29 cellular contexts compared by ENCODE assay signal in the genomic region with DNA sequence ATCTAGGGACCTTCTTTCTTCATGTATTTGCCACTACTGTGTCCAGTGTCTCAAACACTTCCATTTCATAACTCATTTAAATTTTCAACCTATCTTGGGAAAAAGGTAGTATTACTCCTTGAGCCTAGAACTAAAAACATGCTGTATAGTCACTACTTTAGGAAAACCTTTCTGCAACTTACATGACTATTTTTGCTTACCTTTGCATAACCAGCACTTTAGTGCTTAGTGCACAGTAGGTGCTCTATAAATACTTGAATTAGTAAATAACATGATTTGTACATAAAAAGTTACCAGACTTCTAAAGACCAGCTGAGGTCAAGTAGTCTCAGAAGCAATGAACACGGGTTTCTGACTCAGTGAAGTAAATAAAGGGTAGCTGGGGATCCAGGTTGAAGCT.
"Had no signal": no experiment of that assay in that cellular context is flagged by ENCODE, and none has a peak within 500 bp of the region (broad histone marks: within the 10 kb centered on the region; RNA-seq: fewer than 3 reads in every experiment).

No MANE protein-coding gene starts in this region.

- H3K4me1 Mint-ChIP-seq: memory B cell; stimulated activated memory B cell treated with anti-CD40 and anti-IgM and Interleukin-4, amounts not matched to agents 10 μg/mL and 1 μg/mL and 100 μg/mL, for 72 hours had no signal

- H3K27ac ChIP-seq: colonic mucosa, esophagus muscularis mucosa, foreskin keratinocyte, gastroesophageal sphincter, heart left ventricle, hepatocyte, neutrophil, parathyroid adenoma, thoracic aorta, tibial nerve, upper lobe of left lung had no signal

- H3K27me3 Mint-ChIP-seq: dendritic cell treated with granulocyte-macrophage colony-stimulating factor and Interleukin-4, amounts not matched to agents 40 ng/mL and 50 ng/mL, for 4 days; memory B cell; natural killer cell treated with Interleukin-12 subunit alpha and Interleukin-12 subunit beta and Interleukin-15 and Interleukin-18, amount 100 ng/mL, for 72 hours; progenitor cell of endocrine pancreas; stimulated activated memory B cell treated with anti-CD40 and anti-IgM and Interleukin-4, amounts not matched to agents 10 μg/mL and 1 μg/mL and 100 μg/mL, for 72 hours; stimulated activated naive CD8-positive, alpha-beta T cell treated with anti-CD3 and anti-CD28 coated beads, Interleukin-15, Interleukin-2, amounts not matched to agents 100 ng/mL and 50 ng/mL, for 24 hours had no signal

- H3K79me2 ChIP-seq: hepatocyte, parathyroid adenoma had no signal

- H3K4me3 ChIP-seq: colonic mucosa, esophagus muscularis mucosa, gastroesophageal sphincter, heart left ventricle, hepatocyte, lung, smooth muscle cell, thoracic aorta, tibial nerve, upper lobe of left lung had no signal

- H3K9ac ChIP-seq: parathyroid adenoma had no signal

- FAIRE-seq: endothelial cell of umbilical vein, kidney, urothelium cell line had no signal

- H2AFZ ChIP-seq: hepatocyte, parathyroid adenoma had no signal

- H3K9me3 Mint-ChIP-seq: dendritic cell treated with granulocyte-macrophage colony-stimulating factor and Interleukin-4, amounts not matched to agents 40 ng/mL and 50 ng/mL, for 4 days; memory B cell; natural killer cell treated with Interleukin-12 subunit alpha and Interleukin-12 subunit beta and Interleukin-15 and Interleukin-18, amount 100 ng/mL, for 72 hours; stimulated activated memory B cell treated with anti-CD40 and anti-IgM and Interleukin-4, amounts not matched to agents 10 μg/mL and 1 μg/mL and 100 μg/mL, for 72 hours had no signal

- H3K4me2 ChIP-seq: hepatocyte, smooth muscle cell had no signal

- H3K27me3 ChIP-seq: colonic mucosa, esophagus muscularis mucosa, foreskin keratinocyte, gastroesophageal sphincter, heart left ventricle, hepatocyte, neutrophil, tibial nerve, upper lobe of left lung had no signal

- H3K9me3 ChIP-seq: colonic mucosa, esophagus muscularis mucosa, gastroesophageal sphincter, neutrophil, thoracic aorta, tibial nerve, upper lobe of left lung had no signal

- ATAC-seq: foreskin keratinocyte; gastroesophageal sphincter; heart left ventricle; left lobe of liver; natural killer cell treated with Interleukin-12 subunit alpha and Interleukin-12 subunit beta and Interleukin-15 and Interleukin-18, amount 100 ng/mL, for 72 hours; sciatic nerve; stimulated activated memory B cell treated with anti-CD40 and anti-IgM and Interleukin-4, amounts not matched to agents 10 μg/mL and 1 μg/mL and 100 μg/mL, for 72 hours had no signal

- H3K36me3 ChIP-seq: colonic mucosa, neutrophil, thoracic aorta, upper lobe of left lung had no signal

- DNase-seq: colonic mucosa; effector CD8-positive, alpha-beta T cell; foreskin keratinocyte; heart left ventricle; kidney; stimulated activated CD4-positive, alpha-beta T cell treated with anti-CD3 and anti-CD28 coated beads, Interleukin-12 subunit alpha, Interleukin-12 subunit beta, amount 100 ng/mL, for 4 hours; stimulated activated CD4-positive, alpha-beta T cell treated with anti-CD3 and anti-CD28 coated beads, Interleukin-1b, Interleukin-23, amount 100 ng/mL, for 48 hours; stimulated activated CD4-positive, alpha-beta T cell treated with anti-CD3 and anti-CD28 coated beads, Interleukin-4, amount 100 ng/mL, for 24 hours; upper lobe of left lung had no signal

- H3K27ac Mint-ChIP-seq: dendritic cell treated with granulocyte-macrophage colony-stimulating factor and Interleukin-4, amounts not matched to agents 40 ng/mL and 50 ng/mL, for 4 days; memory B cell; natural killer cell treated with Interleukin-12 subunit alpha and Interleukin-12 subunit beta and Interleukin-15 and Interleukin-18, amount 100 ng/mL, for 72 hours; progenitor cell of endocrine pancreas; stimulated activated memory B cell treated with anti-CD40 and anti-IgM and Interleukin-4, amounts not matched to agents 10 μg/mL and 1 μg/mL and 100 μg/mL, for 72 hours; stimulated activated naive CD8-positive, alpha-beta T cell treated with anti-CD3 and anti-CD28 coated beads, Interleukin-15, Interleukin-2, amounts not matched to agents 100 ng/mL and 50 ng/mL, for 24 hours had no signal

- H3K4me3 Mint-ChIP-seq: dendritic cell treated with granulocyte-macrophage colony-stimulating factor and Interleukin-4, amounts not matched to agents 40 ng/mL and 50 ng/mL, for 4 days; memory B cell; natural killer cell treated with Interleukin-12 subunit alpha and Interleukin-12 subunit beta and Interleukin-15 and Interleukin-18, amount 100 ng/mL, for 72 hours; neural crest cell; stimulated activated memory B cell treated with anti-CD40 and anti-IgM and Interleukin-4, amounts not matched to agents 10 μg/mL and 1 μg/mL and 100 μg/mL, for 72 hours; stimulated activated naive CD8-positive, alpha-beta T cell treated with anti-CD3 and anti-CD28 coated beads, Interleukin-15, Interleukin-2, amounts not matched to agents 100 ng/mL and 50 ng/mL, for 24 hours had no signal

- H3K4me1 ChIP-seq: colonic mucosa, foreskin keratinocyte, gastroesophageal sphincter, parathyroid adenoma, tibial nerve, upper lobe of left lung had no signal
